1 cellular context compared by ENCODE assay signal in the genomic region with DNA sequence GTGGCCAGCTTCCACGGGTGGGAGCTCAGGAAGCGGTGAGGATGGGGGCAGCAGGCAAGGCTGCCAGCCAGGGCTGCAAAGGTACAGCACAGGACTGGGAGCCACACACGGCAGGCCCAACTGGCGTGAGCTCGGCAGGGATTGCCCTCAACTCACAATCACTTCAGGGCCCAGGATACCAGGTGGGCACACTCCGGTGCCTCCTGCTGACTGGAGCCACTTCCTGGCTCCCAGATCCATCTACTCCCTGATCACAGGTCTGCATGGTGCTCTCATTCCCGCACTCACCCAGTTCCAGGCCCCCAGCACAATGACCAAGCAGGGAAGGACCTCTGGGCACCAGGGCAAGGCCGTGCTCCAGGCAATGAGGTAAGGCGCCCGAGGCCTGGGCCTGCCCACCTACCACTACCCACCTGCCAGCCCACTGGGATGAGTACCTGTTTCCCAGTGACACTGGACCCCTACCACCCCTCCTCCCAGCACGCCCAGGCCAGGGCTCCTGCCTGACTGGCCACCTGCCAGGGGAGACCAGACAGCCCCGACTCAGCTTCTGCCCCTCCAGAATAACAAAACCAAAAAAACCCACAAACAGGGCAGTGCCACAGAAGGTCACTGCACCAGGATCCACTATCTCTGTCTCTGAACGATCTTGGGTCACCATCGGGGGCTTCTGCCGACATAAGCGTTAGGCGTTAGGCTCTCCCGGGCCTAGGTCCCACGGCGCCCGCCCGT.
TF ChIP-seq lines count a peak whose summit lies in the region.

No MANE protein-coding gene starts in this region.

TF ChIP-seq in HepG2, 621 proteins besides CTCF, POLR2A, EP300 and RAD21:
- TF ChIP-seq, protein P1, sequence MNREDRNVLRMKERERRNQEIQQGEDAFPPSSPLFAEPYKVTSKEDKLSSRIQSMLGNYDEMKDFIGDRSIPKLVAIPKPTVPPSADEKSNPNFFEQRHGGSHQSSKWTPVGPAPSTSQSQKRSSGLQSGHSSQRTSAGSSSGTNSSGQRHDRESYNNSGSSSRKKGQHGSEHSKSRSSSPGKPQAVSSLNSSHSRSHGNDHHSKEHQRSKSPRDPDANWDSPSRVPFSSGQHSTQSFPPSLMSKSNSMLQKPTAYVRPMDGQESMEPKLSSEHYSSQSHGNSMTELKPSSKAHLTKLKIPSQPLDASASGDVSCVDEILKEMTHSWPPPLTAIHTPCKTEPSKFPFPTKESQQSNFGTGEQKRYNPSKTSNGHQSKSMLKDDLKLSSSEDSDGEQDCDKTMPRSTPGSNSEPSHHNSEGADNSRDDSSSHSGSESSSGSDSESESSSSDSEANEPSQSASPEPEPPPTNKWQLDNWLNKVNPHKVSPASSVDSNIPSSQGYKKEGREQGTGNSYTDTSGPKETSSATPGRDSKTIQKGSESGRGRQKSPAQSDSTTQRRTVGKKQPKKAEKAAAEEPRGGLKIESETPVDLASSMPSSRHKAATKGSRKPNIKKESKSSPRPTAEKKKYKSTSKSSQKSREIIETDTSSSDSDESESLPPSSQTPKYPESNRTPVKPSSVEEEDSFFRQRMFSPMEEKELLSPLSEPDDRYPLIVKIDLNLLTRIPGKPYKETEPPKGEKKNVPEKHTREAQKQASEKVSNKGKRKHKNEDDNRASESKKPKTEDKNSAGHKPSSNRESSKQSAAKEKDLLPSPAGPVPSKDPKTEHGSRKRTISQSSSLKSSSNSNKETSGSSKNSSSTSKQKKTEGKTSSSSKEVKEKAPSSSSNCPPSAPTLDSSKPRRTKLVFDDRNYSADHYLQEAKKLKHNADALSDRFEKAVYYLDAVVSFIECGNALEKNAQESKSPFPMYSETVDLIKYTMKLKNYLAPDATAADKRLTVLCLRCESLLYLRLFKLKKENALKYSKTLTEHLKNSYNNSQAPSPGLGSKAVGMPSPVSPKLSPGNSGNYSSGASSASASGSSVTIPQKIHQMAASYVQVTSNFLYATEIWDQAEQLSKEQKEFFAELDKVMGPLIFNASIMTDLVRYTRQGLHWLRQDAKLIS (CRISPR knock-in tag; IDR thresholded peaks at IDR 0.05) = no peak
- no peak for TF ChIP-seq CBX2 (IDR thresholded peaks at IDR 0.05; ENCODE audit: low read depth, low read length)
- TF ChIP-seq CBX2 (CRISPR knock-in tag; IDR thresholded peaks at IDR 0.05; ENCODE audit: low read depth) = no peak
- no peak for TF ChIP-seq ZNF383 (CRISPR knock-in tag; IDR thresholded peaks at IDR 0.05; ENCODE audit: borderline replicate concordance)
- no peak for TF ChIP-seq HDAC1 (CRISPR knock-in tag; IDR thresholded peaks at IDR 0.05)
- 0 out of 2 replicates have a peak, but pooled peaks have one; percentile 37 for TF ChIP-seq EZH2 (conservative IDR thresholded peaks at IDR 0.05; ENCODE audit: low read depth, low read length)
- no peak for TF ChIP-seq KLF16 (CRISPR knock-in tag; IDR thresholded peaks at IDR 0.05)
- no peak for TF ChIP-seq FOXO1 (CRISPR knock-in tag; IDR thresholded peaks at IDR 0.05)
- TF ChIP-seq, protein P2, sequence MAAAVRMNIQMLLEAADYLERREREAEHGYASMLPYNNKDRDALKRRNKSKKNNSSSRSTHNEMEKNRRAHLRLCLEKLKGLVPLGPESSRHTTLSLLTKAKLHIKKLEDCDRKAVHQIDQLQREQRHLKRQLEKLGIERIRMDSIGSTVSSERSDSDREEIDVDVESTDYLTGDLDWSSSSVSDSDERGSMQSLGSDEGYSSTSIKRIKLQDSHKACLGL (CRISPR knock-in tag; IDR thresholded peaks at IDR 0.05) = 0 out of 2 replicates have a peak, but pooled peaks have one; percentile 5
